Comparison of ENCODE assay signal across 1 cellular context in the genomic region with DNA sequence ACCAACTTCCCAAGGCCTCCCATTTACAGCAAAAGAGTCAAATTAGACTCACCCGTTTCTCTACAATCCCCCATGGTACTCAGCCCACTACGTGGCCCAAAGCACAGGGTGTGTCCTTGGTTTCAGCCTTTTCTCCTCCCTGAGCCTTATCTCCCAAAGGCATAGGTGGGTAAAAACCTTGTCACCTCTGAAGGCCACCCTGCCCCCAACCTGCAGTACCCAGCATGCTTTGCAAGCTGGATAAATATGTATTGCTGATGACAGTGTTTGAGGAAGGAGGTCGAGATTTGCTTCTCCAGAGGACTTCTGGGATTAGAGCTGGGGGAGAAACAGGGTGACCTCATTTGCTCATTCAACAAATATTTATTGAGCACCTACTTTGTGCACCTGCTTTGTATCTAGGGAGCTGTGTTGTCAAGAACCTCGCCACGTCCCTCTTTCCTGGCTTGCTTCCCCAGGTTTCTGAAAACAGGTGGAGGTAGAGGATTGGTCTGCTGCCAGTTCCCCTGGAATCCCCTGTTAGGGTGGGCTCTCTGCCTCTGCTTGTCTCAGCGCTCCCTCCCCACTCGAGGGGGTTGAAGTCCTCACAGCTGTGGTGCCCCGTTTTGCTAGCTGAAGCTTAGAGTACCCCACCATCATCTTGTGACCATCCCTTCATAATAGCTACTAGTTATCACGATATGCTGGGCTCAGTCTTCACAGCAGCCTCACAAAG.
TF ChIP-seq lines count a peak whose summit lies in the region.

No MANE protein-coding gene starts in this region.

TF ChIP-seq in HepG2, 621 proteins besides CTCF, POLR2A, EP300 and RAD21 (continued from another document):
- TF ChIP-seq ZMYM2 (CRISPR knock-in tag; IDR thresholded peaks at IDR 0.05) (no peak), ZFP90 (CRISPR knock-in tag; IDR thresholded peaks at IDR 0.05; ENCODE audit: borderline replicate concordance) (no peak)
TF ChIP-seq in HepG2: peak in this region for 120.
